In the genomic region with DNA sequence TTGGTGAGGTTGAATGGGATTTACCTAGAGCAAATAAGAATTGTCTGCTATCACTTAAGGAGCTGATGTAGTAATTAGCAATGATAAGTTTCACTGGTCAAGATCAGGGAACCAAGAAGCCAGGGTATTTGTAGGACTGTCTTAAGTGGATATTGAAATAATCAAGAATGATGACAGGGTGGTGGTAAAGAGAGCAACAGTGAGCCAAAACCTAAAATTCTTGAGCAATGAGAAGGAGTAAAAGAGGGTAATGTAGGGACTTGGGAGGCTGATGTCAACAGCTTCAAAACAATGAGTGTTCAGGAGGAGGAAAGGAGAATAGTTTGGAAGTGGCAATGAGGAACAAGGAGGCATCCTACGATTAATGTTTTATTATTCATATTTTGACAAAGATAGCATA, we compare ENCODE assay signal across 25 cellular contexts. TPM values are rescaled to one million over a fixed set of nuclear protein-coding genes. Genes with fewer than 3 reads are reported as not detected.
DNase-seq lines count a peak whose midpoint lies in the region; ATAC-seq, FAIRE-seq and TF ChIP-seq lines count a peak whose summit lies in the region.
"Had no signal": no experiment of that assay in that cellular context is flagged by ENCODE, and none has a peak within 500 bp of the region (broad histone marks: within the 10 kb centered on the region; RNA-seq: fewer than 3 reads in every experiment).

No MANE protein-coding gene starts in this region.

- H3K36me3 ChIP-seq in IMR-90 (ENCODE audit: control insufficient read depth, insufficient read depth, low read length) (no peaks in the 10 kb centered on the region), bronchial epithelial cell (ENCODE audit: control insufficient read depth, insufficient read depth, low read length) (no peaks in the 10 kb centered on the region), vagina (no peaks in the 10 kb centered on the region)
- H3K36me3 ChIP-seq: HAP-1, tibial nerve had no signal

- POLR2A ChIA-PET in IMR-90 (lab: Charles Lee; ENCODE audit: unreplicated experiment) = no interaction called here

- DNase-seq in AG10803 (ENCODE audit: low read depth) (peak; percentile 80), IMR-90 (peak; percentile 62), bronchial epithelial cell (ENCODE audit: low read depth) (peak; percentile 7), glomerular visceral epithelial cell (ENCODE audit: extremely low spot score) (peak; percentile 8), NOMO-1 treated with DMSO at 0.1 percent for 48 hours (lab: John Stamatoyannopoulos, UW; ENCODE audit: unreplicated experiment) (no peak), vagina (ENCODE audit: extremely low spot score in 2 of 2) (no peak)
- no peak for DNase-seq in activated CD4-positive, alpha-beta T cell treated with anti-CD3 and anti-CD28 coated beads for 1 hour
- no peak for DNase-seq in activated CD8-positive, alpha-beta memory T cell treated with anti-CD3 and anti-CD28 coated beads, Interleukin-2, amount 50 U/mL, for 4 hours
- DNase-seq: activated CD4-positive, alpha-beta memory T cell treated with anti-CD3 and anti-CD28 coated beads, Interleukin-2, amount 10 ng/mL, durations not matched to agents 7 days and 5 days; activated CD4-positive, CD25-positive, alpha-beta regulatory T cell; activated gamma-delta T cell treated with Interleukin-2 at 50 U/mL for 16 hours; activated T-cell treated with anti-CD3 and anti-CD28 coated beads, Interleukin-2, amount 50 U/mL, for 1 hour; effector CD4-positive, alpha-beta T cell; erythroblast; MM.1S; naive thymus-derived CD8-positive, alpha-beta T cell; NCI-H2171 treated with DMSO at 0.1 percent for 48 hours; NCI-H526 treated with DMSO at 0.1 percent for 48 hours; stimulated activated naive CD8-positive, alpha-beta T cell treated with anti-CD3 and anti-CD28 coated beads, Interleukin-15, amount 100 ng/mL, for 72 hours had no signal

- no peaks in the 10 kb centered on the region for H3K9me3 ChIP-seq in IMR-90 (ENCODE audit: control insufficient read depth, insufficient read depth, low read length)
- no peaks in the 10 kb centered on the region for H3K9me3 ChIP-seq in vagina
- H3K9me3 ChIP-seq: A549, HAP-1, tibial nerve had no signal

- no peak overlapping the region for H3K18ac ChIP-seq in IMR-90 (ENCODE audit: low read depth, low read length)

- no peak overlapping the region for H2AFZ ChIP-seq in IMR-90 (replicated peaks; ENCODE audit: low read length, poor library complexity)

- H3K27ac ChIP-seq in IMR-90 (ENCODE audit: insufficient read depth, low read length) (no peak overlapping the region), vagina (no peak overlapping the region)
- H3K27ac ChIP-seq: tibial nerve had no signal

- ATAC-seq in IMR-90 (ENCODE audit: low read depth) = no peak; the same call in 1 of the 2 replicates
- ATAC-seq: A549; naive thymus-derived CD8-positive, alpha-beta T cell; stimulated activated naive CD8-positive, alpha-beta T cell treated with anti-CD3 and anti-CD28 coated beads, Interleukin-15, amount 100 ng/mL, for 72 hours had no signal

- dilution Hi-C loops in IMR-90 (cut with HindIII; ENCODE audit: low sequenced_read_pairs, unreplicated experiment) = no loop called here

- CTCF ChIA-PET in IMR-90 (lab: Yijun Ruan, JAX) = no interaction called here

- H2BK5ac ChIP-seq in IMR-90 (ENCODE audit: low read depth, low read length, poor library complexity, severe bottlenecking) = no peak overlapping the region

- FAIRE-seq in bronchial epithelial cell (lab: Jason Lieb, UNC) = no peak
- FAIRE-seq: A549, D721Med had no signal

- TF ChIP-seq CTCF in AG10803 (conservative IDR thresholded peaks at IDR 0.05; ENCODE audit: low read length) = no peak
- TF ChIP-seq CTCF in IMR-90 (conservative IDR thresholded peaks at IDR 0.05; ENCODE audit: low read depth, low read length) = no peak
- no peak for TF ChIP-seq CTCF in bronchial epithelial cell (IDR thresholded peaks at IDR 0.05; ENCODE audit: insufficient read depth, low read length, severe bottlenecking)
- no peak for TF ChIP-seq CTCF in vagina (IDR thresholded peaks at IDR 0.05)

- peaks cover 8% of the 10 kb centered on the region for H3K4me1 ChIP-seq in IMR-90 (ENCODE audit: control insufficient read depth, insufficient read depth, low read length)
- H3K4me1 ChIP-seq in vagina = no peaks in the 10 kb centered on the region
- H3K4me1 ChIP-seq: HAP-1, tibial nerve had no signal

- H3K9ac ChIP-seq in IMR-90 (ENCODE audit: low read depth, low read length) = no peak overlapping the region

- TF ChIP-seq RAD21 in IMR-90 (IDR thresholded peaks at IDR 0.05; ENCODE audit: low read length) = no peak

- H3K79me1 ChIP-seq in IMR-90 (ENCODE audit: low read depth in 1 of 2, low read length in 2 of 2) = no peaks in the 10 kb centered on the region

- no peak overlapping the region for H4K8ac ChIP-seq in IMR-90 (ENCODE audit: low read depth in 2 of 2, low read length in 2 of 2)

- no peak overlapping the region for H2AK5ac ChIP-seq in IMR-90 (ENCODE audit: low read depth, low read length)

- intact Hi-C loops in IMR-90 (cut with micrococcal nuclease) = no loop called here
- intact Hi-C loops in vagina (cut with DNase I) = no loop called here

- no peak overlapping the region for H4K91ac ChIP-seq in IMR-90 (ENCODE audit: insufficient read depth, low read depth, low read length)

- no TSS peak for BruUV-seq in IMR-90 (replicated peaks; lab: Mats Ljungman, UMichigan)

- TF ChIP-seq POLR2A in IMR-90 (IDR thresholded peaks at IDR 0.05; ENCODE audit: low read depth, low read length) (no peak), vagina (IDR thresholded peaks at IDR 0.05) (no peak)

- H3K56ac ChIP-seq in IMR-90 (ENCODE audit: extremely low read depth, insufficient read depth, low read length) = no peak overlapping the region

- no peak overlapping the region for H4K5ac ChIP-seq in IMR-90 (ENCODE audit: low read depth, low read length)

- no peak overlapping the region for H3K14ac ChIP-seq in IMR-90 (replicated peaks; ENCODE audit: low read depth, low read length)

- H2BK20ac ChIP-seq in IMR-90 (ENCODE audit: low read depth, low read length) = no peak overlapping the region

- no peak overlapping the region for H2AK9ac ChIP-seq in IMR-90 (replicated peaks; ENCODE audit: low read depth, low read length, poor library complexity)

- H4K20me1 ChIP-seq in IMR-90 (ENCODE audit: insufficient read depth, low read length) = no peaks in the 10 kb centered on the region

- no peak overlapping the region for H3K23ac ChIP-seq in IMR-90 (ENCODE audit: low read depth, low read length)

- H2BK120ac ChIP-seq in IMR-90 (ENCODE audit: low read depth, low read length) = no peak overlapping the region

- no peak overlapping the region for H2BK15ac ChIP-seq in IMR-90 (ENCODE audit: low read depth, low read length)

- in situ Hi-C loops in IMR-90 (cut with MboI; ENCODE audit: low sequenced_read_pairs) = no loop called here

- no CpG with 5 or more reads among the region's 1 CpG for WGBS in IMR-90 (ENCODE audit: extremely low coverage in 2 of 2, insufficient read length in 1 of 2), 2 experiments

- peaks cover 5% of the 10 kb centered on the region; the same call in 1 of the 2 replicates for H3K9me1 ChIP-seq in IMR-90 (ENCODE audit: insufficient read depth, low read length)

- no peak overlapping the region for H3K4ac ChIP-seq in IMR-90 (ENCODE audit: low read depth, low read length)

- H3K4me3 ChIP-seq in AG10803 (ENCODE audit: low read length) (no peak overlapping the region), IMR-90 (ENCODE audit: insufficient read depth, low read depth, low read length) (no peak overlapping the region), bronchial epithelial cell (ENCODE audit: low read depth, low read length) (no peak overlapping the region), vagina (no peak overlapping the region)
- H3K4me3 ChIP-seq: A549, HAP-1, tibial nerve had no signal

- no peaks in the 10 kb centered on the region for H3K27me3 ChIP-seq in IMR-90 (ENCODE audit: control insufficient read depth, insufficient read depth, low read length)
- no peaks in the 10 kb centered on the region for H3K27me3 ChIP-seq in bronchial epithelial cell (ENCODE audit: control insufficient read depth, insufficient read depth, low read length)
- H3K27me3 ChIP-seq in vagina = no peaks in the 10 kb centered on the region
- H3K27me3 ChIP-seq: tibial nerve had no signal

- H3K4me2 ChIP-seq in IMR-90 (ENCODE audit: low read depth, low read length) = no peak overlapping the region
- H3K4me2 ChIP-seq: A549 had no signal

TF ChIP-seq in IMR-90, 13 proteins besides CTCF, POLR2A, EP300 and RAD21:
- TF ChIP-seq CEBPB (IDR thresholded peaks at IDR 0.05; ENCODE audit: low read depth, low read length) (peak; percentile 47; the same call in 1 of the 2 replicates), NFE2L2 (IDR thresholded peaks at IDR 0.05; ENCODE audit: low read depth, low read length) (no peak)

RNA-seq across cellular contexts. Expression of a gene that starts 31.5 kb away (rescaled TPM):
- not detected in 2 replicates for total RNA-seq in IMR-90 (2012; rRNA removed)
- polyA plus RNA-seq in IMR-90 (2012; rRNA removed) = not detected in 2 replicates
- not detected in 2 replicates for polyA plus RNA-seq in IMR-90 (2012; cell fraction: cytosol; rRNA removed)
- polyA plus RNA-seq in IMR-90 (2012; cell fraction: nucleus; rRNA removed; ENCODE audit: low replicate concordance) = not detected in 2 replicates
- not detected in 2 replicates for total RNA-seq in bronchial epithelial cell
- not detected for total RNA-seq in vagina
- total RNA-seq: activated CD4-positive, alpha-beta memory T cell treated with anti-CD3 and anti-CD28 coated beads, Interleukin-2, amount 10 ng/mL, durations not matched to agents 7 days and 5 days; naive thymus-derived CD8-positive, alpha-beta T cell; osteocyte; tibial nerve had no signal
- polyA plus RNA-seq: A549; CD14-positive monocyte; naive thymus-derived CD8-positive, alpha-beta T cell had no signal

Comparison
In these comparisons a context has a peak if more than half of its experiments do, and no peak if none do; other contexts are left out.
1. DNase-seq: peak in AG10803 (single experiment), IMR-90 (single experiment), bronchial epithelial cell (single experiment) and glomerular visceral epithelial cell (single experiment); none in activated CD4-positive, alpha-beta T cell treated with anti-CD3 and anti-CD28 coated beads for 1 hour (single experiment), NOMO-1 treated with DMSO at 0.1 percent for 48 hours (single experiment), vagina (0 of 2) and activated CD8-positive, alpha-beta memory T cell treated with anti-CD3 and anti-CD28 coated beads, Interleukin-2, amount 50 U/mL, for 4 hours (single experiment).